ENCODE assay signal across 30 cellular contexts in genomic region chr9:85112376-85112775, GRCh38.
"Had no signal": no experiment of that assay in that cellular context is flagged by ENCODE, and none has a peak within 500 bp of the region (broad histone marks: within the 10 kb centered on the region; RNA-seq: fewer than 3 reads in every experiment).

No MANE protein-coding gene starts in this region.

- H3K27ac Mint-ChIP-seq: natural killer cell; neural progenitor cell; progenitor cell of endocrine pancreas; stimulated activated memory B cell treated with anti-CD40 and anti-IgM and Interleukin-4, amounts not matched to agents 10 μg/mL and 1 μg/mL and 100 μg/mL, for 72 hours; stimulated activated naive CD8-positive, alpha-beta T cell treated with anti-CD3 and anti-CD28 coated beads, Interleukin-15, amount 100 ng/mL, for 72 hours; type B pancreatic cell had no signal

- H3K36me3 ChIP-seq: neural progenitor cell, ovary, spleen, suprapubic skin, tibial artery, transverse colon, upper lobe of right lung, uterus had no signal

- H3K27me3 Mint-ChIP-seq: stimulated activated memory B cell treated with anti-CD40 and anti-IgM and Interleukin-4, amounts not matched to agents 10 μg/mL and 1 μg/mL and 100 μg/mL, for 72 hours; stimulated activated naive CD8-positive, alpha-beta T cell treated with anti-CD3 and anti-CD28 coated beads, Interleukin-15, amount 100 ng/mL, for 72 hours; type B pancreatic cell had no signal

- H3K9me3 ChIP-seq: ovary, psoas muscle, spleen, suprapubic skin, testis, tibial artery, transverse colon, upper lobe of right lung, uterus had no signal

- DNase-seq: natural killer cell; occipital lobe; ovary; posterior cingulate gyrus; psoas muscle; right cardiac atrium; spleen; stimulated activated CD4-positive, alpha-beta T cell treated with anti-CD3 and anti-CD28 coated beads, Interleukin-12 subunit alpha, Interleukin-12 subunit beta, amount 100 ng/mL, for 4 hours; stimulated activated CD4-positive, alpha-beta T cell treated with anti-CD3 and anti-CD28 coated beads, Interleukin-1b, Interleukin-23, amount 100 ng/mL, for 48 hours; stimulated activated CD4-positive, alpha-beta T cell treated with anti-CD3 and anti-CD28 coated beads, Interleukin-4, amount 100 ng/mL, for 1 hour; stimulated activated CD4-positive, alpha-beta T cell treated with anti-CD3 and anti-CD28 coated beads, Interleukin-4, amount 100 ng/mL, for 4 hours; stimulated activated CD8-positive, alpha-beta memory T cell treated with anti-CD3 and anti-CD28 coated beads, Interleukin-4, amount 100 ng/mL, for 48 hours; stimulated activated naive CD4-positive, alpha-beta T cell; stimulated activated naive CD8-positive, alpha-beta T cell treated with anti-CD3 and anti-CD28 coated beads, Interleukin-15, amount 100 ng/mL, for 72 hours; stimulated activated naive CD8-positive, alpha-beta T cell treated with anti-CD3 and anti-CD28 coated beads, Interleukin-15, Interleukin-2, amounts not matched to agents 100 U/mL and 50 U/mL, for 24 hours; substantia nigra; testis; tibial artery; transverse colon; upper lobe of right lung; uterus had no signal

- H3K4me1 ChIP-seq: neural progenitor cell, parathyroid adenoma, psoas muscle, spleen, suprapubic skin, testis, transverse colon, upper lobe of right lung, uterus had no signal

- H3K4me3 ChIP-seq: neural progenitor cell, ovary, psoas muscle, skin epidermis, smooth muscle cell, spleen, suprapubic skin, testis, tibial artery, transverse colon, upper lobe of right lung, uterus had no signal

- H3K4me3 Mint-ChIP-seq: natural killer cell; nephron; neural progenitor cell; stimulated activated memory B cell treated with anti-CD40 and anti-IgM and Interleukin-4, amounts not matched to agents 10 μg/mL and 1 μg/mL and 100 μg/mL, for 72 hours; stimulated activated naive CD8-positive, alpha-beta T cell treated with anti-CD3 and anti-CD28 coated beads, Interleukin-15, amount 100 ng/mL, for 72 hours; type B pancreatic cell had no signal

- H3K27me3 ChIP-seq: neural progenitor cell, ovary, suprapubic skin, testis, tibial artery, transverse colon, upper lobe of right lung, uterus had no signal

- H3K36me3 Mint-ChIP-seq: natural killer cell; neural progenitor cell; stimulated activated memory B cell treated with anti-CD40 and anti-IgM and Interleukin-4, amounts not matched to agents 10 μg/mL and 1 μg/mL and 100 μg/mL, for 72 hours; type B pancreatic cell had no signal

- H3K4me1 Mint-ChIP-seq: natural killer cell; neural progenitor cell; stimulated activated memory B cell treated with anti-CD40 and anti-IgM and Interleukin-4, amounts not matched to agents 10 μg/mL and 1 μg/mL and 100 μg/mL, for 72 hours; stimulated activated naive CD8-positive, alpha-beta T cell treated with anti-CD3 and anti-CD28 coated beads, Interleukin-15, amount 100 ng/mL, for 72 hours had no signal

- H3K9me3 Mint-ChIP-seq: natural killer cell; nephron; neural progenitor cell; stimulated activated memory B cell treated with anti-CD40 and anti-IgM and Interleukin-4, amounts not matched to agents 10 μg/mL and 1 μg/mL and 100 μg/mL, for 72 hours; stimulated activated naive CD8-positive, alpha-beta T cell treated with anti-CD3 and anti-CD28 coated beads, Interleukin-15, amount 100 ng/mL, for 72 hours; type B pancreatic cell had no signal
